ENCODE assay signal across 27 cellular contexts in genomic region chr10:73073627-73074026, GRCh38.
"Had no signal": no experiment of that assay in that cellular context is flagged by ENCODE, and none has a peak within 500 bp of the region (broad histone marks: within the 10 kb centered on the region; RNA-seq: fewer than 3 reads in every experiment).

No MANE protein-coding gene starts in this region.

- H3K9me3 Mint-ChIP-seq: activated CD4-positive, alpha-beta memory T cell treated with anti-CD3 and anti-CD28 coated beads, Interleukin-2, amount 10 ng/mL, durations not matched to agents 7 days and 5 days; activated naive CD4-positive, alpha-beta T cell treated with anti-CD3 and anti-CD28 coated beads for 36 hours; brain had no signal

- H3K9me3 ChIP-seq: MG63, Peyer's patch had no signal

- H3K4me3 Mint-ChIP-seq: activated CD4-positive, alpha-beta memory T cell treated with anti-CD3 and anti-CD28 coated beads, Interleukin-2, amount 10 ng/mL, durations not matched to agents 7 days and 5 days; activated naive CD4-positive, alpha-beta T cell treated with anti-CD3 and anti-CD28 coated beads for 36 hours; activated naive CD8-positive, alpha-beta T cell; brain had no signal

- DNase-seq: activated CD4-positive, alpha-beta memory T cell treated with anti-CD3 and anti-CD28 coated beads, Interleukin-2, amount 10 ng/mL, durations not matched to agents 7 days and 5 days; activated CD4-positive, alpha-beta T cell treated with anti-CD3 and anti-CD28 coated beads for 48 hours; activated gamma-delta T cell; activated naive CD4-positive, alpha-beta T cell treated with anti-CD3 and anti-CD28 coated beads for 36 hours; amygdala; cerebellar nuclear complex; MG63; MV-4-11; NCI-H1092 treated with DMSO at 0.1 percent for 48 hours; NCI-H1417 treated with DMSO at 0.1 percent for 48 hours; NCI-H1694; NCI-H2029; NCI-H2107; NCI-H2171 treated with DMSO at 0.1 percent for 48 hours; NCI-H226; NCI-H510A; NCI-H526 treated with DMSO at 0.1 percent for 48 hours; NCI-H82; NK-92 treated with Interleukin-12 subunit alpha and Interleukin-12 subunit beta, amount 100 ng/mL, for 24 hours; OCI-M1; Peyer's patch; SHP77 had no signal

- H3K27ac Mint-ChIP-seq: activated CD4-positive, alpha-beta memory T cell treated with anti-CD3 and anti-CD28 coated beads, Interleukin-2, amount 10 ng/mL, durations not matched to agents 7 days and 5 days; activated naive CD4-positive, alpha-beta T cell treated with anti-CD3 and anti-CD28 coated beads for 36 hours; activated naive CD8-positive, alpha-beta T cell; brain had no signal

- H3K27me3 ChIP-seq: MG63, Peyer's patch had no signal

- H3K4me3 ChIP-seq: MG63, Peyer's patch had no signal

- H3K27me3 Mint-ChIP-seq: activated CD4-positive, alpha-beta memory T cell treated with anti-CD3 and anti-CD28 coated beads, Interleukin-2, amount 10 ng/mL, durations not matched to agents 7 days and 5 days; activated naive CD8-positive, alpha-beta T cell; brain had no signal

- H3K27ac ChIP-seq: Peyer's patch, RWPE1 had no signal

- FAIRE-seq: astrocyte, colon had no signal

- H3K4me1 ChIP-seq: Peyer's patch had no signal
